In genomic region chr22:42169055-42169469, GRCh38 we compare ENCODE assay signal across 8 cellular contexts. TPM values are rescaled to one million over a fixed set of nuclear protein-coding genes. Genes with fewer than 3 reads are reported as not detected.
DNase-seq lines count a peak whose midpoint lies in the region; ATAC-seq and TF ChIP-seq lines count a peak whose summit lies in the region.

No MANE protein-coding gene starts in this region.

- peaks cover 12% of the 10 kb centered on the region for H3K4me1 Mint-ChIP-seq in chondrocyte (ENCODE audit: low read depth)

- H3K36me3 Mint-ChIP-seq in chondrocyte (ENCODE audit: low read depth), result peaks cover 9% of the 10 kb centered on the region

- H3K27ac Mint-ChIP-seq in chondrocyte (ENCODE audit: unreplicated experiment), result no peak overlapping the region

- no peak overlapping the region for H3K4me3 Mint-ChIP-seq in chondrocyte (ENCODE audit: unreplicated experiment)

- TF ChIP-seq CTCF in chondrocyte (IDR thresholded peaks at IDR 0.05), result peak; percentile 100

- DNase-seq in NK-92 treated with Interleukin-12 subunit alpha and Interleukin-12 subunit beta, amount 100 ng/mL, for 24 hours (lab: John Stamatoyannopoulos, UW), result peak; percentile 7
- DNase-seq in NK-92 (lab: John Stamatoyannopoulos, UW; ENCODE audit: unreplicated experiment), result no peak
- DNase-seq in NCI-H1694 treated with DMSO at 0.1 percent for 48 hours (lab: John Stamatoyannopoulos, UW), result peak; percentile 47
- peak; percentile 51 for DNase-seq in activated CD4-positive, CD25-positive, alpha-beta regulatory T cell treated with anti-CD3 and anti-CD28 coated beads, Interleukin-2, amount 50 U/mL, for 72 hours
- DNase-seq in chondrocyte (ENCODE audit: low spot score), result no peak
- DNase-seq in left lobe of liver (ENCODE audit: low spot score), result peak; percentile 69
- peak; percentile 42 to 63 for DNase-seq in stimulated activated CD4-positive, alpha-beta T cell treated with anti-CD3 and anti-CD28 coated beads, Interleukin-4, amount 100 ng/mL, for 48 hours (ENCODE audit: low read depth in 2 of 2)

- no peaks in the 10 kb centered on the region for H3K27me3 Mint-ChIP-seq in chondrocyte (ENCODE audit: low read depth)

- H3K9me3 Mint-ChIP-seq in chondrocyte (ENCODE audit: low read depth), result no peaks in the 10 kb centered on the region

- ATAC-seq in left lobe of liver (peak; percentile 77), HG03354 (IDR thresholded peaks at IDR 0.05; ENCODE audit: poor library complexity, severe bottlenecking, unreplicated experiment) (no peak)

RNA-seq across cellular contexts. Expression of gene CYP2D6, which starts 38.5 kb away (rescaled TPM):
- 0.75 to 1.7 TPM (median 0.95 TPM) in 3 replicates for total RNA-seq in chondrocyte
- 358 TPM for total RNA-seq in left lobe of liver

Comparison
In these comparisons a context has a peak if more than half of its experiments do, and no peak if none do; other contexts are left out.
1. DNase-seq: peak in NK-92 treated with Interleukin-12 subunit alpha and Interleukin-12 subunit beta, amount 100 ng/mL, for 24 hours (single experiment), NCI-H1694 treated with DMSO at 0.1 percent for 48 hours (single experiment), activated CD4-positive, CD25-positive, alpha-beta regulatory T cell treated with anti-CD3 and anti-CD28 coated beads, Interleukin-2, amount 50 U/mL, for 72 hours (single experiment), left lobe of liver (single experiment) and stimulated activated CD4-positive, alpha-beta T cell treated with anti-CD3 and anti-CD28 coated beads, Interleukin-4, amount 100 ng/mL, for 48 hours (2 of 2); none in NK-92 (single experiment) and chondrocyte (single experiment).
2. RNA of gene CYP2D6, which starts 38.5 kb away (total RNA-seq): 358 TPM in left lobe of liver (single experiment); 0.75 to 1.7 TPM in chondrocyte; every median in the first group is over 100 times any median in the second.